ENCODE assay signal across 24 cellular contexts in genomic region chr9:131856105-131856504, GRCh38.
DNase-seq lines count a peak whose midpoint lies in the region; ATAC-seq and TF ChIP-seq lines count a peak whose summit lies in the region.
"Had no signal": no experiment of that assay in that cellular context is flagged by ENCODE, and none has a peak within 500 bp of the region (broad histone marks: within the 10 kb centered on the region; RNA-seq: fewer than 3 reads in every experiment).

No MANE protein-coding gene starts in this region.

- no peak overlapping the region for H4K5ac ChIP-seq in mesendoderm (ENCODE audit: low read length)

- intact Hi-C loops in Panc1 (cut with micrococcal nuclease; ENCODE audit: unreplicated experiment): no loop called here

- no peak overlapping the region for H3K56ac ChIP-seq in mesendoderm (ENCODE audit: low read length)

- no peaks in the 10 kb centered on the region for H3K79me2 ChIP-seq in mesendoderm (ENCODE audit: control insufficient read depth, insufficient read depth, low read length)
- H3K79me2 ChIP-seq: hepatocyte had no signal

- H3K4me1 ChIP-seq in Panc1 (ENCODE audit: control insufficient read depth, insufficient read depth, low read length): no peaks in the 10 kb centered on the region
- H3K4me1 ChIP-seq in endodermal cell (ENCODE audit: control insufficient read depth, insufficient read depth, low read length): peaks cover 6% of the 10 kb centered on the region
- H3K4me1 ChIP-seq in mesendoderm (ENCODE audit: control insufficient read depth, low read depth, low read length): peaks cover 2% of the 10 kb centered on the region

- 83 to 87% methylated on average over 6 to 21 of the region's 21 CpGs for WGBS in endodermal cell (ENCODE audit: insufficient coverage in 1 of 2, insufficient read length in 1 of 2), 2 experiments
- no CpG with 5 or more reads among the region's 21 CpGs for WGBS in mesendoderm (ENCODE audit: extremely low coverage, insufficient coverage, low lambda C conversion rate)

- peaks cover 16% of the 10 kb centered on the region for H3K36me3 Mint-ChIP-seq in endodermal cell (ENCODE audit: low read depth)
- H3K36me3 Mint-ChIP-seq: activated naive CD4-positive, alpha-beta T cell treated with anti-CD3 and anti-CD28 coated beads, Interleukin-2, amount 50 U/mL, for 72 hours; natural killer cell had no signal

- no TSS peak for BruUV-seq in Panc1 (replicated peaks; lab: Mats Ljungman, UMichigan)

- H2BK5ac ChIP-seq in mesendoderm (ENCODE audit: low read length): no peak overlapping the region

- no peak overlapping the region for H3K4ac ChIP-seq in mesendoderm (ENCODE audit: low read depth, low read length)

- no peak overlapping the region for H2BK15ac ChIP-seq in mesendoderm (replicated peaks; ENCODE audit: low read depth)

- H3K4me3 ChIP-seq in Panc1 (ENCODE audit: low read depth in 2 of 2, low read length in 2 of 2): no peak overlapping the region
- H3K4me3 ChIP-seq in endodermal cell (ENCODE audit: low read length): no peak overlapping the region
- H3K4me3 ChIP-seq in mesendoderm (ENCODE audit: low read length): no peak overlapping the region
- H3K4me3 ChIP-seq: BLaER1, cardiac muscle cell, hepatocyte, spleen, tibial nerve had no signal

- in situ Hi-C loops in Panc1 (cut with HindIII; ENCODE audit: low pct_unique_long_range_greater_than_20kb, low sequenced_read_pairs): no loop called here

- H2AK5ac ChIP-seq in mesendoderm (ENCODE audit: low read length): no peak overlapping the region

- TF ChIP-seq CTCF in Panc1 (IDR thresholded peaks at IDR 0.05): no peak
- peak; percentile 83 for TF ChIP-seq CTCF in endodermal cell (conservative IDR thresholded peaks at IDR 0.05)

- H3K27ac Mint-ChIP-seq in endodermal cell: no peak overlapping the region
- H3K27ac Mint-ChIP-seq: natural killer cell had no signal

- H3K4me1 Mint-ChIP-seq in endodermal cell: peaks cover 12% of the 10 kb centered on the region
- H3K4me1 Mint-ChIP-seq: natural killer cell had no signal

- H3K9me3 ChIP-seq in Panc1 (ENCODE audit: control insufficient read depth, insufficient read depth, low read depth, low read length) (no peaks in the 10 kb centered on the region), endodermal cell (ENCODE audit: control insufficient read depth, low read length) (no peaks in the 10 kb centered on the region)
- H3K9me3 ChIP-seq: BLaER1, spleen, tibial nerve had no signal

- H3K23ac ChIP-seq in mesendoderm (ENCODE audit: low read length): no peak overlapping the region

- DNase-seq in ELR (ENCODE audit: low read depth) (peak; percentile 14), Panc1 (ENCODE audit: low read depth, low spot score) (no peak), endodermal cell (peak; percentile 93), mesendoderm (peak; percentile 80), NCI-H226 (no peak), NK-92 (lab: John Stamatoyannopoulos, UW; ENCODE audit: unreplicated experiment) (no peak)
- DNase-seq: activated CD4-positive, alpha-beta T cell treated with anti-CD3 and anti-CD28 coated beads for 4 hours; activated T-cell treated with anti-CD3 and anti-CD28 coated beads for 4 hours; cortex of kidney; DMS153; HCEC 1CT; kidney; natural killer cell; NCI-H1694; NCI-H2171 treated with DMSO at 0.1 percent for 48 hours; NCI-H524 treated with DMSO at 0.1 percent for 48 hours; spleen had no signal

- H4K8ac ChIP-seq in mesendoderm (ENCODE audit: low read depth, low read length): no peak overlapping the region

- H3K9ac ChIP-seq in endodermal cell (ENCODE audit: extremely low read depth, low read length, poor library complexity, severe bottlenecking) (no peak overlapping the region), mesendoderm (ENCODE audit: low read length) (no peak overlapping the region)
- H3K9ac ChIP-seq: BLaER1 had no signal

- H3K27me3 ChIP-seq in Panc1 (ENCODE audit: control insufficient read depth, insufficient read depth, low read length) (no peaks in the 10 kb centered on the region), endodermal cell (ENCODE audit: control insufficient read depth, insufficient read depth, low read length, poor library complexity, severe bottlenecking) (no peaks in the 10 kb centered on the region), mesendoderm (ENCODE audit: insufficient read depth, low read length, poor library complexity) (no peaks in the 10 kb centered on the region)
- H3K27me3 ChIP-seq: BLaER1, cardiac muscle cell, hepatocyte, spleen, tibial nerve had no signal

- no peak overlapping the region for H3K4me2 ChIP-seq in mesendoderm (ENCODE audit: low read length)
- H3K4me2 ChIP-seq: BLaER1, hepatocyte had no signal

- H3K36me3 ChIP-seq in Panc1 (ENCODE audit: control insufficient read depth, insufficient read depth, low read length): no peaks in the 10 kb centered on the region
- peaks cover 9% of the 10 kb centered on the region for H3K36me3 ChIP-seq in endodermal cell (ENCODE audit: control insufficient read depth, insufficient read depth, low read length)
- H3K36me3 ChIP-seq in mesendoderm (ENCODE audit: control insufficient read depth, insufficient read depth, low read length): no peaks in the 10 kb centered on the region

- CTCF ChIA-PET in Panc1 (lab: Charles Lee): no interaction called here

- no peaks in the 10 kb centered on the region for H3K79me1 ChIP-seq in mesendoderm (ENCODE audit: low read length)

- H2BK120ac ChIP-seq in mesendoderm (ENCODE audit: low read depth, low read length): no peak overlapping the region

- ATAC-seq in Panc1 (peak; percentile 58; the same call in 1 of the 2 replicates), HG03175 (IDR thresholded peaks at IDR 0.05; ENCODE audit: unreplicated experiment) (no peak), HG02970 (IDR thresholded peaks at IDR 0.05; ENCODE audit: low FRiP score, unreplicated experiment) (no peak)
- ATAC-seq: activated naive CD4-positive, alpha-beta T cell treated with anti-CD3 and anti-CD28 coated beads, Interleukin-2, amount 50 U/mL, for 72 hours; natural killer cell had no signal

- H3K27me3 Mint-ChIP-seq in endodermal cell (ENCODE audit: insufficient read depth): no peaks in the 10 kb centered on the region

- H3K27ac ChIP-seq in Panc1 (ENCODE audit: low read length) (no peak overlapping the region), endodermal cell (ENCODE audit: low read depth, low read length) (no peak overlapping the region), mesendoderm (ENCODE audit: low read depth, low read length) (no peak overlapping the region)
- H3K27ac ChIP-seq: BLaER1, cardiac muscle cell, hepatocyte, spleen, tibial nerve had no signal

- no peaks in the 10 kb centered on the region for H3K9me3 Mint-ChIP-seq in endodermal cell
- H3K9me3 Mint-ChIP-seq: activated naive CD4-positive, alpha-beta T cell treated with anti-CD3 and anti-CD28 coated beads, Interleukin-2, amount 50 U/mL, for 72 hours; natural killer cell had no signal

- POLR2A ChIA-PET in Panc1 (lab: Charles Lee): no interaction called here

- H3K4me3 Mint-ChIP-seq in endodermal cell: no peak overlapping the region
- H3K4me3 Mint-ChIP-seq: natural killer cell had no signal

- no peak overlapping the region for H3K18ac ChIP-seq in mesendoderm (ENCODE audit: low read length)

Comparison
In these comparisons a context has a peak if more than half of its experiments do, and no peak if none do; other contexts are left out.
1. DNase-seq: peak in ELR (single experiment), endodermal cell (single experiment) and mesendoderm (single experiment); none in Panc1 (single experiment), NCI-H226 (single experiment) and NK-92 (single experiment).